In genomic region chr5:176891331-176891958, GRCh38 we compare ENCODE assay signal across 20 cellular contexts. TPM values are rescaled to one million over a fixed set of nuclear protein-coding genes. Genes with fewer than 3 reads are reported as not detected.
"Had no signal": no experiment of that assay in that cellular context is flagged by ENCODE, and none has a peak within 500 bp of the region (broad histone marks: within the 10 kb centered on the region; RNA-seq: fewer than 3 reads in every experiment).

No MANE protein-coding gene starts in this region.

- H3K27ac ChIP-seq: esophagus squamous epithelium, heart right ventricle, pancreas had no signal

- H3K9me3 ChIP-seq: esophagus squamous epithelium, heart right ventricle, mucosa of descending colon, pancreas had no signal

- H3K4me3 ChIP-seq: esophagus squamous epithelium, heart right ventricle, mucosa of descending colon, pancreas had no signal

- DNase-seq: activated CD4-positive, alpha-beta T cell treated with anti-CD3 and anti-CD28 coated beads for 48 hours; activated CD4-positive, CD25-positive, alpha-beta regulatory T cell; activated CD8-positive, alpha-beta T cell treated with anti-CD3 and anti-CD28 coated beads for 36 hours; activated naive CD4-positive, alpha-beta T cell; activated naive CD8-positive, alpha-beta T cell treated with anti-CD3 and anti-CD28 coated beads for 36 hours; amniotic stem cell; dermis blood vessel endothelial cell; effector memory CD8-positive, alpha-beta T cell; esophagus squamous epithelium; heart right ventricle; kidney glomerular epithelial cell; left ventricle myocardium superior; naive B cell; pancreas; stimulated activated CD4-positive, alpha-beta T cell treated with anti-CD3 and anti-CD28 coated beads, Interleukin-4, amount 100 ng/mL, for 4 hours; T-helper 1 cell; T1000 had no signal

- H3K36me3 ChIP-seq: esophagus squamous epithelium, pancreas had no signal

- H3K27me3 ChIP-seq: pancreas had no signal

- H3K4me1 ChIP-seq: esophagus squamous epithelium, pancreas had no signal

RNA-seq across cellular contexts. Expression of gene HK3, which starts 7.7 kb away (rescaled TPM):
- total RNA-seq: activated CD8-positive, alpha-beta T cell treated with anti-CD3 and anti-CD28 coated beads for 36 hours; activated naive CD8-positive, alpha-beta T cell treated with anti-CD3 and anti-CD28 coated beads for 36 hours; chondrocyte; dermis blood vessel endothelial cell; neural crest cell had no signal
